In the genomic region with DNA sequence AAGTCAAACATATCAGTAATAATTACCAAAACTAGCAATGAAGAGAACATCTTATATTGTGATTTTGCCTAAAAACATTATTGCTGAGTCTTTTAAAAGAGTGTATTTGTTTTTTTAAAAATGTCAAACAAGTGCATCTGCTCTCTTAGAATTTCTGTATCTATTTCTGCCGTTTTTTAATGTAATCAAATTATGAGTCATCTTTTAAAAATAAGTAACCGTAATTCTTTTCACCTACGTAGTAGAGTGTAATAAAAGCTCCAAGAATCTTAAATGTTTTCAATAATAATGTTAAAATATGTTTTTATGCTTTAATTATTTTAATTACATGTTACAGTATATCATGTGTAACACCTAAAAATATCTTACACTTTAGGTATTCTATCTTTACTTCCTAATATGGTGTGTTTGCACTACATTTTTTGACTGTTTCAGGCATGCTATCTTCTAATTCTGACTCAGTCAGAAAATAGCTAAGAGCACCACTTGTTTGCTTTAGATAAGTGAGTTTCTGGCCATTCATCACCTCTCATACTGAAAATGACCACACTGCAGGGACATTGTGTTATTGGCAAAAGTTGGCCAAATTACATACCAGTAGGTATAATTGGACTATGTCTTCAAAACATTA, we compare ENCODE assay signal across 13 cellular contexts.
DNase-seq lines count a peak whose midpoint lies in the region; ATAC-seq, FAIRE-seq and TF ChIP-seq lines count a peak whose summit lies in the region.
"Had no signal": no experiment of that assay in that cellular context is flagged by ENCODE, and none has a peak within 500 bp of the region (broad histone marks: within the 10 kb centered on the region; RNA-seq: fewer than 3 reads in every experiment).

No MANE protein-coding gene starts in this region.

- H3K36me3 Mint-ChIP-seq in T-helper 17 cell (ENCODE audit: low read depth), result no peaks in the 10 kb centered on the region
- H3K36me3 Mint-ChIP-seq: activated naive CD4-positive, alpha-beta T cell treated with anti-CD3 and anti-CD28 coated beads, Interleukin-2, amount 50 U/mL, for 24 hours; naive B cell had no signal

- no peaks in the 10 kb centered on the region for H3K4me1 ChIP-seq in rectal smooth muscle tissue (ENCODE audit: control insufficient read depth, insufficient read depth, low read length)

- H3K36me3 ChIP-seq in rectal smooth muscle tissue (ENCODE audit: control insufficient read depth, insufficient read depth, low read length), result no peaks in the 10 kb centered on the region

- H3K9ac ChIP-seq in rectal smooth muscle tissue (ENCODE audit: low read length), result no peak overlapping the region

- FAIRE-seq in RCC 7860 (lab: Jason Lieb, UNC), result peak; percentile 93

- TF ChIP-seq CTCF in fibroblast of pulmonary artery (IDR thresholded peaks at IDR 0.05; ENCODE audit: low read length, missing control alignments), result no peak

- H3K27me3 ChIP-seq in rectal smooth muscle tissue (ENCODE audit: control insufficient read depth, insufficient read depth, low read length), result no peaks in the 10 kb centered on the region

- DNase-seq in H4 (ENCODE audit: low spot score), result peak; percentile 82
- DNase-seq in RCC 7860 (ENCODE audit: low spot score), result peak; percentile 82
- peak; percentile 83 for DNase-seq in fibroblast of pulmonary artery (ENCODE audit: low read depth)
- DNase-seq in HK-2 (ENCODE audit: unreplicated experiment), result no peak
- no peak for DNase-seq in T-helper 17 cell
- no peak for DNase-seq in occipital lobe (lab: John Stamatoyannopoulos, UW)
- no peak for DNase-seq in cerebellar cortex (ENCODE audit: low spot score)
- DNase-seq: activated CD4-positive, alpha-beta T cell treated with anti-CD3 and anti-CD28 coated beads, Interleukin-2, amount 50 U/mL, for 4 hours; effector memory CD4-positive, alpha-beta T cell; naive B cell; NCI-H524 treated with DMSO at 0.1 percent for 48 hours had no signal

- no peaks in the 10 kb centered on the region for H3K9me3 ChIP-seq in T-helper 17 cell (ENCODE audit: control insufficient read depth, low read length, poor library complexity, severe bottlenecking)

- peak overlapping the region; percentile 10 for H3K27ac ChIP-seq in rectal smooth muscle tissue (ENCODE audit: low read depth, low read length)

- no peaks in the 10 kb centered on the region for H3K4me1 Mint-ChIP-seq in T-helper 17 cell
- H3K4me1 Mint-ChIP-seq: activated naive CD4-positive, alpha-beta T cell treated with anti-CD3 and anti-CD28 coated beads, Interleukin-2, amount 50 U/mL, for 24 hours; naive B cell had no signal

- no peak overlapping the region for H3K4me3 Mint-ChIP-seq in T-helper 17 cell
- H3K4me3 Mint-ChIP-seq: activated naive CD4-positive, alpha-beta T cell treated with anti-CD3 and anti-CD28 coated beads, Interleukin-2, amount 50 U/mL, for 24 hours; naive B cell had no signal

- H3K4me3 ChIP-seq in fibroblast of pulmonary artery (replicated peaks; ENCODE audit: low read depth, low read length) (no peak overlapping the region), rectal smooth muscle tissue (ENCODE audit: low read length) (no peak overlapping the region)

- no peak overlapping the region for H3K27ac Mint-ChIP-seq in T-helper 17 cell
- H3K27ac Mint-ChIP-seq: activated naive CD4-positive, alpha-beta T cell treated with anti-CD3 and anti-CD28 coated beads, Interleukin-2, amount 50 U/mL, for 24 hours; naive B cell had no signal

- ATAC-seq in T-helper 17 cell, result no peak

- H3K27me3 Mint-ChIP-seq in T-helper 17 cell, result no peaks in the 10 kb centered on the region
- H3K27me3 Mint-ChIP-seq: activated naive CD4-positive, alpha-beta T cell treated with anti-CD3 and anti-CD28 coated beads, Interleukin-2, amount 50 U/mL, for 24 hours; naive B cell had no signal

Comparison
In these comparisons a context has a peak if more than half of its experiments do, and no peak if none do; other contexts are left out.
1. DNase-seq: peak in H4 (single experiment), RCC 7860 (single experiment) and fibroblast of pulmonary artery (single experiment); none in HK-2 (single experiment), T-helper 17 cell (0 of 3), occipital lobe (single experiment) and cerebellar cortex (single experiment).